Comparison of ENCODE assay signal across 8 cellular contexts in genomic region chr10:47699854-47700253, GRCh38.
DNase-seq lines count a peak whose midpoint lies in the region; TF ChIP-seq lines count a peak whose summit lies in the region.
"Not testable (repeated sequence)": the region's sequence is repeated elsewhere in the genome, so short reads cannot be mapped to it uniquely, and the experiment has no call there.

No MANE protein-coding gene starts in this region.

- DNase-seq in ACHN (peak; percentile 22), GM23248 (peak; percentile 38), M059J (ENCODE audit: low read depth) (peak; percentile 27), amniotic epithelial cell (ENCODE audit: low read depth) (peak; percentile 25), choroid plexus epithelial cell (ENCODE audit: low read depth) (peak; percentile 31), fibroblast of gingiva (ENCODE audit: low read depth) (peak; percentile 9), foreskin fibroblast (peak; percentile 6 to 20), skeletal muscle cell (ENCODE audit: low read depth) (peak; percentile 33)

- not testable (repeated sequence) for H3F3A ChIP-seq in GM23248 (ENCODE audit: insufficient read depth)

- not testable (repeated sequence) for H4K20me1 ChIP-seq in GM23248 (ENCODE audit: insufficient read depth)

- in situ Hi-C loops in ACHN (cut with HindIII; ENCODE audit: low pct_ligation_motif_present, low pct_unique_long_range_greater_than_20kb, low sequenced_read_pairs); GM23248 (cut with MboI): not testable (repeated sequence)

- not testable (repeated sequence) for H3K4me3 ChIP-seq in GM23248; choroid plexus epithelial cell (ENCODE audit: low read depth, low read length); foreskin fibroblast (ENCODE audit: low read depth in 1 of 2, low read length in 2 of 2); skeletal muscle cell (ENCODE audit: low read depth, low read length)

- H3K9me2 ChIP-seq in GM23248 (ENCODE audit: insufficient read depth): not testable (repeated sequence)

- not testable (repeated sequence) for H2AFZ ChIP-seq in GM23248

- not testable (repeated sequence) for H3K9ac ChIP-seq in GM23248

- H3K27ac ChIP-seq in GM23248: 0 out of 2 replicates have a peak overlapping the region, but pooled peaks have one; percentile 27

- H3K36me3 ChIP-seq in GM23248 (ENCODE audit: low read depth): not testable (repeated sequence)

- peaks cover 12% of the 10 kb centered on the region for H3K4me1 ChIP-seq in GM23248 (ENCODE audit: insufficient read depth)

- not testable (repeated sequence) for H3K9me3 ChIP-seq in GM23248 (ENCODE audit: low read depth)

- H3K4me2 ChIP-seq in GM23248 (ENCODE audit: unreplicated experiment): not testable (repeated sequence)

- TF ChIP-seq CTCF in choroid plexus epithelial cell (conservative IDR thresholded peaks at IDR 0.05; ENCODE audit: low read depth, low read length); foreskin fibroblast (IDR thresholded peaks at IDR 0.05; ENCODE audit: low read depth, low read length): not testable (repeated sequence)

- not testable (repeated sequence) for H3K79me2 ChIP-seq in GM23248 (ENCODE audit: insufficient read depth)

- not testable (repeated sequence) for H3K27me3 ChIP-seq in GM23248 (replicated peaks; ENCODE audit: insufficient read depth)
